Comparison of ENCODE assay signal across 8 cellular contexts in genomic region chr6:124961784-124962611, GRCh38. TPM values are rescaled to one million over a fixed set of nuclear protein-coding genes. Genes with fewer than 3 reads are reported as not detected.
DNase-seq lines count a peak whose midpoint lies in the region; ATAC-seq and TF ChIP-seq lines count a peak whose summit lies in the region.

A gene with protein sequence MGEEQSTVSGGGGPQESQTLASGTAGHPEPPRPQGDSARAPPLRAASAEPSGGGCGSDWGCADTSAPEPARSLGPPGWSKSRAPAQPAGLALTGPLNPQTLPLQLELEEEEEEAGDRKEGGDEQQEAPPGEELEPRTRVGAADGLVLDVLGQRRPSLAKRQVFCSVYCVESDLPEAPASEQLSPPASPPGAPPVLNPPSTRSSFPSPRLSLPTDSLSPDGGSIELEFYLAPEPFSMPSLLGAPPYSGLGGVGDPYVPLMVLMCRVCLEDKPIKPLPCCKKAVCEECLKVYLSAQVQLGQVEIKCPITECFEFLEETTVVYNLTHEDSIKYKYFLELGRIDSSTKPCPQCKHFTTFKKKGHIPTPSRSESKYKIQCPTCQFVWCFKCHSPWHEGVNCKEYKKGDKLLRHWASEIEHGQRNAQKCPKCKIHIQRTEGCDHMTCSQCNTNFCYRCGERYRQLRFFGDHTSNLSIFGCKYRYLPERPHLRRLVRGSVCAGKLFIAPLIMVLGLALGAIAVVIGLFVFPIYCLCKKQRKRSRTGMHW (plus strand): TSS chr6:124962437. CDS start chr6:124962545, 108 bp downstream.

- H3K4me3 ChIP-seq in SK-N-MC (peak within 1 kb of the TSS; percentile 85), left lung (peak within 1 kb of the TSS; percentile 78 to 87)

- no peak within 1 kb of the TSS for H3K27ac Mint-ChIP-seq in stimulated activated memory B cell treated with anti-CD40 and anti-IgM and Interleukin-4, amounts not matched to agents 10 μg/mL and 1 μg/mL and 100 μg/mL, for 72 hours

- ATAC-seq in HG02678 (IDR thresholded peaks at IDR 0.05; ENCODE audit: unreplicated experiment) (peak; percentile 33), left lung (peak; percentile 72), HG03565 (IDR thresholded peaks at IDR 0.05; ENCODE audit: unreplicated experiment) (no peak)
- peak; percentile 12 for ATAC-seq in stimulated activated memory B cell treated with anti-CD40 and anti-IgM and Interleukin-4, amounts not matched to agents 10 μg/mL and 1 μg/mL and 100 μg/mL, for 72 hours

- no peak for TF ChIP-seq CTCF in left lung (IDR thresholded peaks at IDR 0.05)

- peaks cover 7% of the 10 kb centered on the region for H3K4me1 Mint-ChIP-seq in stimulated activated memory B cell treated with anti-CD40 and anti-IgM and Interleukin-4, amounts not matched to agents 10 μg/mL and 1 μg/mL and 100 μg/mL, for 72 hours

- no peaks in the 10 kb centered on the region for H3K36me3 ChIP-seq in ES-I3 (ENCODE audit: insufficient read depth, low read length)
- no peaks in the 10 kb centered on the region for H3K36me3 ChIP-seq in SK-N-MC (ENCODE audit: insufficient read depth, low read length)
- H3K36me3 ChIP-seq in left lung = no peaks in the 10 kb centered on the region

- H3K27ac ChIP-seq in SK-N-MC (peak within 1 kb of the TSS; percentile 73), left lung (peak within 1 kb of the TSS; percentile 90 to 95)

- peaks cover 24% of the 10 kb centered on the region for H3K27me3 Mint-ChIP-seq in stimulated activated memory B cell treated with anti-CD40 and anti-IgM and Interleukin-4, amounts not matched to agents 10 μg/mL and 1 μg/mL and 100 μg/mL, for 72 hours

- H3K36me3 Mint-ChIP-seq in stimulated activated memory B cell treated with anti-CD40 and anti-IgM and Interleukin-4, amounts not matched to agents 10 μg/mL and 1 μg/mL and 100 μg/mL, for 72 hours = no peaks in the 10 kb centered on the region

- H3K4me1 ChIP-seq in ES-I3 (ENCODE audit: insufficient read depth, low read length) (no peaks in the 10 kb centered on the region; the same call in 1 of the 2 replicates), left lung (peaks cover 0 to 37% of the 10 kb centered on the region in 2 donors)

- no peaks in the 10 kb centered on the region for H3K27me3 ChIP-seq in left lung

- no peaks in the 10 kb centered on the region for H3K9me3 ChIP-seq in ES-I3 (ENCODE audit: control insufficient read depth, insufficient read depth, low read length)
- no peaks in the 10 kb centered on the region for H3K9me3 ChIP-seq in SK-N-MC (ENCODE audit: low read depth, low read length)
- no peaks in the 10 kb centered on the region for H3K9me3 ChIP-seq in left lung

- H3K9me3 Mint-ChIP-seq in stimulated activated memory B cell treated with anti-CD40 and anti-IgM and Interleukin-4, amounts not matched to agents 10 μg/mL and 1 μg/mL and 100 μg/mL, for 72 hours = peaks cover 8% of the 10 kb centered on the region

- intact Hi-C loops in left lung (cut with DNase I) = loop anchor here in 1 of 2 donors (10.0 kb wide), 1 partner anchor 133 kb away; no protein-coding TSS in a partner anchor

- H3K9ac ChIP-seq in ES-I3 (ENCODE audit: low read depth, low read length) = peak within 1 kb of the TSS; percentile 95
- H3K9ac ChIP-seq in SK-N-MC (ENCODE audit: insufficient read length) = peak within 1 kb of the TSS; percentile 83

- no peak for DNase-seq in SK-N-MC (ENCODE audit: low read depth, low spot score)
- peak; percentile 74 for DNase-seq in ecto neural progenitor cell (ENCODE audit: low spot score)
- DNase-seq in left lung = peak; percentile 73 to 88
- no peak for DNase-seq in effector CD8-positive, alpha-beta T cell (lab: John Stamatoyannopoulos, UW)

- peak within 1 kb of the TSS; percentile 5 for H3K4me3 Mint-ChIP-seq in stimulated activated memory B cell treated with anti-CD40 and anti-IgM and Interleukin-4, amounts not matched to agents 10 μg/mL and 1 μg/mL and 100 μg/mL, for 72 hours

RNA-seq across cellular contexts. Expression of the gene that starts here (rescaled TPM):
- 10 to 100 TPM; 17.2 to 18.5 TPM for total RNA-seq in left lung

Comparison
In these comparisons a context has a peak if more than half of its experiments do, and no peak if none do; other contexts are left out.
1. DNase-seq: peak in ecto neural progenitor cell (single experiment) and left lung (2 of 2); none in SK-N-MC (single experiment) and effector CD8-positive, alpha-beta T cell (single experiment).